In the genomic region with DNA sequence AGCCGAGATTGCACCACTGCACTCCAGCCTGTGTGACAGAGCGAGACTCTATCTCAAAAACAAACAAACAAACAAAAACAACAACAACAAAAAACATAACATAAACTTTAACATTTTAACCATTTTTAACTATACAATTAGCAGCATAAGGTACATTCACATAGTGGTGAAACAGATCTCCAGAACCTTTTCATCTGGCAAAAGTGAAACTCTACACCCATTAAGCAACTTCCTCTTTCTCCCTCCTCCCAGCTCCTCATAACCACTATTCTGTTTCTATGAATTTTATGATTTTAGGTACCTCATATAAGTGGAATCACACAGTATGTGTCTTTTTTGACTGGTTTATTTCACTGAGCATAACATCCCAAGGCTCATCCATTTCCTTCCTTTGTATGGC, we compare ENCODE assay signal across 16 cellular contexts.
A peak's percentile ranks its signal among the peaks of the same experiment; 100 is the strongest.
DNase-seq lines count a peak whose midpoint lies in the region; ATAC-seq and TF ChIP-seq lines count a peak whose summit lies in the region.
"Had no signal": no experiment of that assay in that cellular context is flagged by ENCODE, and none has a peak within 500 bp of the region (broad histone marks: within the 10 kb centered on the region; RNA-seq: fewer than 3 reads in every experiment).

No MANE protein-coding gene starts in this region.

- no peaks in the 10 kb centered on the region for H3K9me3 ChIP-seq in lower lobe of right lung
- H3K9me3 ChIP-seq: esophagus muscularis mucosa, SJCRH30 had no signal

- H3K4me1 ChIP-seq in lower lobe of right lung: peaks cover 18% of the 10 kb centered on the region
- H3K4me1 ChIP-seq: SJCRH30 had no signal

- intact Hi-C loops in lower lobe of right lung (cut with DNase I): no loop called here

- H3K27ac ChIP-seq in lower lobe of right lung: no peak overlapping the region
- H3K27ac ChIP-seq: esophagus muscularis mucosa, KMS-11, SJCRH30 had no signal

- no peak overlapping the region for H3K4me3 ChIP-seq in lower lobe of right lung
- H3K4me3 ChIP-seq: esophagus muscularis mucosa, SJCRH30 had no signal

- H3K27me3 ChIP-seq in lower lobe of right lung (ENCODE audit: low read depth): no peaks in the 10 kb centered on the region
- H3K27me3 ChIP-seq: esophagus muscularis mucosa, SJCRH30 had no signal

- no peaks in the 10 kb centered on the region for H3K36me3 ChIP-seq in lower lobe of right lung
- H3K36me3 ChIP-seq: SJCRH30 had no signal

- ATAC-seq in HG02798 (IDR thresholded peaks at IDR 0.05; ENCODE audit: poor library complexity, unreplicated experiment) (peak; percentile 61), lower lobe of right lung (peak; percentile 27 to 48), GM21515 (IDR thresholded peaks at IDR 0.05; ENCODE audit: unreplicated experiment) (no peak)

- DNase-seq in NCI-H2107 treated with DMSO at 0.1 percent for 48 hours (lab: John Stamatoyannopoulos, UW; ENCODE audit: unreplicated experiment) (peak; percentile 7), NCI-H2107 (lab: John Stamatoyannopoulos, UW) (no peak), NOMO-1 treated with dmso at 0.1 percent for 144 hours (lab: John Stamatoyannopoulos, UW; ENCODE audit: unreplicated experiment) (peak; percentile 66), lower lobe of right lung (no peak), A172 (ENCODE audit: low spot score) (no peak)
- DNase-seq in activated T-cell treated with anti-CD3 and anti-CD28 coated beads, Interleukin-2, amount 50 U/mL, for 48 hours: no peak
- DNase-seq: 8988T; activated CD4-positive, alpha-beta T cell treated with anti-CD3 and anti-CD28 coated beads for 4 hours; activated gamma-delta T cell treated with Interleukin-2 at 50 U/mL for 16 hours; Calu3; NCI-H2227 treated with DMSO at 0.1 percent for 48 hours; SJCRH30 had no signal

- no peak for TF ChIP-seq CTCF in lower lobe of right lung (IDR thresholded peaks at IDR 0.05)

Comparison
In these comparisons a context has a peak if more than half of its experiments do, and no peak if none do; other contexts are left out.
1. DNase-seq: peak in NCI-H2107 treated with DMSO at 0.1 percent for 48 hours (single experiment) and NOMO-1 treated with dmso at 0.1 percent for 144 hours (single experiment); none in NCI-H2107 (single experiment), lower lobe of right lung (single experiment), activated T-cell treated with anti-CD3 and anti-CD28 coated beads, Interleukin-2, amount 50 U/mL, for 48 hours (0 of 2) and A172 (single experiment).